ENCODE assay signal across 9 cellular contexts in genomic region chr2:102737435-102737834, GRCh38. TPM values are rescaled to one million over a fixed set of nuclear protein-coding genes. Genes with fewer than 3 reads are reported as not detected.
DNase-seq lines count a peak whose midpoint lies in the region; ATAC-seq and TF ChIP-seq lines count a peak whose summit lies in the region.
"Had no signal": no experiment of that assay in that cellular context is flagged by ENCODE, and none has a peak within 500 bp of the region (broad histone marks: within the 10 kb centered on the region; RNA-seq: fewer than 3 reads in every experiment).

No MANE protein-coding gene starts in this region.

- H3K4me1 Mint-ChIP-seq in Calu3 (ENCODE audit: low read depth, unreplicated experiment) (peaks cover 9% of the 10 kb centered on the region), endodermal cell (peaks cover 16% of the 10 kb centered on the region)

- TF ChIP-seq CTCF in Calu3 (IDR thresholded peaks at IDR 0.05; ENCODE audit: unreplicated experiment), result no peak
- TF ChIP-seq CTCF in LNCaP clone FGC (IDR thresholded peaks at IDR 0.05; ENCODE audit: control insufficient read depth, extremely low read depth, insufficient read depth), result no peak
- TF ChIP-seq CTCF in endodermal cell (conservative IDR thresholded peaks at IDR 0.05), result no peak

- H3K27me3 ChIP-seq in endodermal cell (ENCODE audit: control insufficient read depth, insufficient read depth, low read length, poor library complexity, severe bottlenecking), result no peaks in the 10 kb centered on the region
- no peaks in the 10 kb centered on the region for H3K27me3 ChIP-seq in stomach smooth muscle (ENCODE audit: control insufficient read depth in 1 of 2, insufficient read depth in 2 of 2, low read length in 2 of 2)

- intact Hi-C loops in Calu3 (cut with micrococcal nuclease; ENCODE audit: unreplicated experiment) (no loop called here), left cardiac atrium (cut with DNase I) (no loop called here)

- H3K27ac Mint-ChIP-seq in Calu3 (ENCODE audit: unreplicated experiment), result peak overlapping the region; percentile 75
- H3K27ac Mint-ChIP-seq in endodermal cell, result no peak overlapping the region

- H3K4me3 Mint-ChIP-seq in Calu3 (ENCODE audit: low read depth, unreplicated experiment), result peak overlapping the region; percentile 99
- H3K4me3 Mint-ChIP-seq in endodermal cell, result peak overlapping the region; percentile 98

- ATAC-seq in GM21447 (IDR thresholded peaks at IDR 0.05; ENCODE audit: unreplicated experiment) (peak; percentile 47), left cardiac atrium (no peak)

- peak overlapping the region; percentile 70 for H3K9ac ChIP-seq in endodermal cell (ENCODE audit: extremely low read depth, low read length, poor library complexity, severe bottlenecking)
- peak overlapping the region; percentile 74 to 84 for H3K9ac ChIP-seq in stomach smooth muscle (ENCODE audit: low read length in 2 of 2)

- no TSS peak for BruUV-seq in Calu3 (replicated peaks; lab: Mats Ljungman, UMichigan)

- H3K27me3 Mint-ChIP-seq in Calu3 (ENCODE audit: unreplicated experiment) (no peaks in the 10 kb centered on the region), endodermal cell (ENCODE audit: insufficient read depth) (no peaks in the 10 kb centered on the region)

- DNase-seq in Calu3 (no peak), LNCaP clone FGC (ENCODE audit: low read depth) (no peak), endodermal cell (no peak), AML-193 (lab: John Stamatoyannopoulos, UW) (no peak), SW 1271 (lab: John Stamatoyannopoulos, UW) (no peak), left cardiac atrium (no peak)
- DNase-seq: IMR-90 had no signal

- CTCF ChIA-PET in Calu3 (lab: Charles Lee), result interaction anchor here (1.0 to 1.6 kb wide), 2 partner anchors 16 to 69 kb away, joined by 4 to 11 read pairs; no protein-coding TSS in a partner anchor

- H3K4me3 ChIP-seq in LNCaP clone FGC (ENCODE audit: low read depth, low read length), result peak overlapping the region; percentile 85
- peak overlapping the region; percentile 96 for H3K4me3 ChIP-seq in endodermal cell (ENCODE audit: low read length)
- peak overlapping the region; percentile 90 to 99 for H3K4me3 ChIP-seq in stomach smooth muscle (ENCODE audit: low read length in 2 of 2)

- H3K9me3 Mint-ChIP-seq in Calu3 (ENCODE audit: low read depth, unreplicated experiment) (no peaks in the 10 kb centered on the region), endodermal cell (no peaks in the 10 kb centered on the region)

- H3K9me3 ChIP-seq in endodermal cell (ENCODE audit: control insufficient read depth, low read length) (peaks cover 20% of the 10 kb centered on the region), stomach smooth muscle (ENCODE audit: control insufficient read depth in 2 of 2, low read length in 2 of 2) (no peaks in the 10 kb centered on the region)

- H3K27ac ChIP-seq in endodermal cell (ENCODE audit: low read depth, low read length) (no peak overlapping the region), stomach smooth muscle (ENCODE audit: low read length) (no peak overlapping the region)

- H3K36me3 Mint-ChIP-seq in Calu3 (ENCODE audit: insufficient read depth, unreplicated experiment), result peaks cover 19% of the 10 kb centered on the region
- H3K36me3 Mint-ChIP-seq in endodermal cell (ENCODE audit: low read depth), result no peaks in the 10 kb centered on the region

- H3K4me1 ChIP-seq in endodermal cell (ENCODE audit: control insufficient read depth, insufficient read depth, low read length), result peaks cover 3% of the 10 kb centered on the region
- peaks cover 12% of the 10 kb centered on the region for H3K4me1 ChIP-seq in stomach smooth muscle (ENCODE audit: control insufficient read depth, insufficient read depth, low read length)

- 89 to 91% methylated on average over 1 of the region's 1 CpG for WGBS in endodermal cell (ENCODE audit: insufficient coverage in 1 of 2, insufficient read length in 1 of 2), 2 experiments

- H3K36me3 ChIP-seq in endodermal cell (ENCODE audit: control insufficient read depth, insufficient read depth, low read length) (no peaks in the 10 kb centered on the region), stomach smooth muscle (ENCODE audit: control insufficient read depth in 2 of 2, insufficient read depth in 2 of 2, low read length in 2 of 2) (no peaks in the 10 kb centered on the region)

RNA-seq across cellular contexts. Expression of gene TMEM182, which starts 24.4 kb away (rescaled TPM):
- total RNA-seq in Calu3 (2022), result 12.1 and 12.9 TPM in 2 replicates
- total RNA-seq in endodermal cell, result 1 to 10 TPM; 4.2 to 5.6 TPM
- polyA plus RNA-seq in endodermal cell (2013, experiment 1 of 2), result 6.3 TPM
- polyA plus RNA-seq in endodermal cell (2013, experiment 2 of 2), result 5.4 TPM
- total RNA-seq in left cardiac atrium, result 100 to 1,000 TPM; 126 to 138 TPM
